13 cellular contexts compared by ENCODE assay signal in the genomic region with DNA sequence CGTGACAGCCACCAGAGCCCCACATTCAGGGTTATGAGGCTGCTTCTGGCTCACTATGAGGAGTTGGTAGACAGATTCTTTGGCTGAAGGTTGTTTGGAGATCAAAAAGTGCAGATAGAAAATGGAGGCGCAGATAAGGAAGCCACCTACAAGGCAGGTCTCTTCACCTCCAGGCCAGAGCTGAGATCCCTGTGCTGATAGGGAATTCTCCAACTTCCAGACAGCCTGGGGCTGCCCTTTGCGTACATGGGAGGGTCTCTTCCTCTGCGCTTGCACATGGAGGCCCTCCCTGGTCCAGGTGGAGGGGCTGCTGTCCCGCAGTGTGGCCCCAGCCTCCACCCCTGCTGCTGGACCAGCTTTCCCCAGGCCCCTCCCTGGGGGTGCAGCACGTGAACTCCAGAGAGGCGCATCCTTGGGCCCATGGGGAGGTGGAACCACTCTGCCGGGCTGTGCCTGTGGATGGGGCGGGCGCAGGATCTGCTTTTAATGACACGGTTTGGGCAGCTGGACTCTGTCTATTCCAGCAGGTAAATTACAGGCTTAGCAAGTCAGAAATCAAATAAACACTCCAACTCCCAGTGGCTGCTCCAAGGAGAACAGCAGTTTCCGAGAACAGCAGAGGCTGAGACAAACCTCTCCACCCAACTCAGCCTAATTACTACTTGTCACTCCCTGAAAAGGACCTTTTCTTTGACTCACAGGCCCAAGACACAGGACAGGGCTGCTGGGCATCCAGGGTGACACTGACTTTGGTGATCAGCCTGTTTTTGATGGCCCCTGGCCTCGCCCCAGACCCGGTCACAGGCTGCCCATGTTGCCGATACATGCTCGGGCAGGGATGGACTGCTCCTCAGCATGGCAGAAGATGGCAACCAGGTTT. TPM values are rescaled to one million over a fixed set of nuclear protein-coding genes. Genes with fewer than 3 reads are reported as not detected.
"Had no signal": no experiment of that assay in that cellular context is flagged by ENCODE, and none has a peak within 500 bp of the region (broad histone marks: within the 10 kb centered on the region; RNA-seq: fewer than 3 reads in every experiment).

No MANE protein-coding gene starts in this region.

- ATAC-seq: activated CD8-positive, alpha-beta memory T cell treated with anti-CD3 and anti-CD28 coated beads, Interleukin-2, amount 10 ng/mL, durations not matched to agents 7 days and 5 days; gastrocnemius medialis; heart left ventricle had no signal

- H3K36me3 ChIP-seq: ovary had no signal

- H3K9me3 ChIP-seq: gastrocnemius medialis, heart left ventricle, ovary had no signal

- H3K4me1 ChIP-seq: gastrocnemius medialis had no signal

- H3K27ac ChIP-seq: cardiac muscle cell, gastrocnemius medialis, heart left ventricle, ovary had no signal

- H3K27me3 ChIP-seq: cardiac muscle cell, gastrocnemius medialis, heart left ventricle, ovary had no signal

- H3K4me3 ChIP-seq: cardiac muscle cell, gastrocnemius medialis, heart left ventricle, lung, ovary had no signal

- DNase-seq: activated CD4-positive, alpha-beta T cell treated with anti-CD3 and anti-CD28 coated beads, Interleukin-2, amount 50 U/mL, for 48 hours; activated CD4-positive, CD25-positive, alpha-beta regulatory T cell treated with anti-CD3 and anti-CD28 coated beads, Interleukin-2, amount 50 U/mL, for 72 hours; activated CD8-positive, alpha-beta memory T cell treated with anti-CD3 and anti-CD28 coated beads, Interleukin-2, amount 10 ng/mL, durations not matched to agents 7 days and 5 days; activated naive CD4-positive, alpha-beta T cell treated with anti-CD3 and anti-CD28 coated beads, Interleukin-2, amount 10 ng/mL, durations not matched to agents 7 days and 5 days; activated T-cell treated with anti-CD3 and anti-CD28 coated beads, Interleukin-2, amount 50 U/mL, for 24 hours; gastrocnemius medialis; heart left ventricle; stimulated activated CD4-positive, alpha-beta T cell treated with anti-CD3 and anti-CD28 coated beads, Interleukin-12 subunit alpha, Interleukin-12 subunit beta, amount 100 ng/mL, for 4 hours; stimulated activated naive CD4-positive, alpha-beta T cell; T1000 had no signal

RNA-seq across cellular contexts. Expression of a gene that starts 29.9 kb away (rescaled TPM):
- total RNA-seq: cardiac muscle cell had no signal
